Comparison of ENCODE assay signal across 5 cellular contexts in the genomic region with DNA sequence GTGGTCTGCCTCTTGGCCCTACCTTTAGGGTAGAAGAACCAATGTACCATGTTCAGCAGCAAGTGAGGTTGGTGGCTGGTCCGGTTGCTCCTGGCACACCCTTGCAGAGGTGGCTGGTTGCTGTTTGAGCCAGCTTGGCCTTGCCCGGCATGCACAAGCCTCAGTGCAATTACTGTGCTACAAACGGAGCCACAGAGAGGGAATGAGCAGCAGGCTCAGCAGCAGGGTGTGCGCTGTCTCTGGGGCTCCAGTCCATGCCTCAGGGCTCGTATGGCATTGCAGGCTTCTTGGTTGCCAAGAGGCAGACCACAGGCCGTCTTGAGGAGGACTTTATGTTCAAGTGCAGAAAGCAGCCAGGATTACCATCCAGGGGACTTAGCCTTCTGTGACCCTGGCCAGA. TPM values are rescaled to one million over a fixed set of nuclear protein-coding genes. Genes with fewer than 3 reads are reported as not detected.
"Had no signal": no experiment of that assay in that cellular context is flagged by ENCODE, and none has a peak within 500 bp of the region (broad histone marks: within the 10 kb centered on the region; RNA-seq: fewer than 3 reads in every experiment).

No MANE protein-coding gene starts in this region.

RNA-seq across cellular contexts. Expression of gene POTEJ, which starts 53.3 kb away (rescaled TPM):
- total RNA-seq: M059J, PC-3, Right ventricle myocardium superior, SJSA1 had no signal
- polyA plus RNA-seq: SK-N-SH had no signal
